1 cellular context compared by ENCODE assay signal in genomic region chr19:10173527-10173926, GRCh38.
TF ChIP-seq lines count a peak whose summit lies in the region.

No MANE protein-coding gene starts in this region.

TF ChIP-seq in GM23338, 12 proteins besides CTCF, POLR2A, EP300 and RAD21 (continued from another document):
- TF ChIP-seq ZNF331 (CRISPR knock-in tag; IDR thresholded peaks at IDR 0.05; ENCODE audit: low read depth) = no peak
- no peak for TF ChIP-seq EZH2 (IDR thresholded peaks at IDR 0.05; ENCODE audit: low read depth, unreplicated experiment)
- TF ChIP-seq ZNF114 (CRISPR knock-in tag; IDR thresholded peaks at IDR 0.05) = no peak
- no peak for TF ChIP-seq ZNF462 (CRISPR knock-in tag; IDR thresholded peaks at IDR 0.05)
- no peak for TF ChIP-seq REST (IDR thresholded peaks at IDR 0.05; ENCODE audit: unreplicated experiment)
- TF ChIP-seq JUNB (IDR thresholded peaks at IDR 0.05; ENCODE audit: unreplicated experiment) = no peak
- TF ChIP-seq CREB1 (CRISPR knock-in tag; IDR thresholded peaks at IDR 0.05; ENCODE audit: low read depth) = no peak
- TF ChIP-seq ETS1 (IDR thresholded peaks at IDR 0.05) = no peak
